10 cellular contexts compared by ENCODE assay signal in genomic region chr11:34331329-34331728, GRCh38. TPM values are rescaled to one million over a fixed set of nuclear protein-coding genes. Genes with fewer than 3 reads are reported as not detected.
DNase-seq lines count a peak whose midpoint lies in the region; ATAC-seq and TF ChIP-seq lines count a peak whose summit lies in the region.
"Had no signal": no experiment of that assay in that cellular context is flagged by ENCODE, and none has a peak within 500 bp of the region (broad histone marks: within the 10 kb centered on the region; RNA-seq: fewer than 3 reads in every experiment).

No MANE protein-coding gene starts in this region.

- peak; percentile 25 to 82 (median 47) for ATAC-seq in right lobe of liver
- ATAC-seq in stimulated activated naive B cell treated with anti-CD40 and anti-IgM and Interleukin-4, amounts not matched to agents 10 μg/mL and 1 μg/mL and 100 μg/mL, for 72 hours (replicated peaks): no peak

- H3K36me3 ChIP-seq in right lobe of liver (no peaks in the 10 kb centered on the region), ovary (no peaks in the 10 kb centered on the region)

- peaks cover 16 to 34% of the 10 kb centered on the region in 2 donors for H3K4me1 Mint-ChIP-seq in stimulated activated naive B cell treated with anti-CD40 and anti-IgM and Interleukin-4, amounts not matched to agents 10 μg/mL and 1 μg/mL and 100 μg/mL, for 72 hours
- H3K4me1 Mint-ChIP-seq in activated naive CD8-positive, alpha-beta T cell treated with anti-CD3 and anti-CD28 coated beads for 36 hours: peaks cover 2% of the 10 kb centered on the region

- H3K4me1 ChIP-seq in right lobe of liver (peaks cover 0 to 35% (median 0%) of the 10 kb centered on the region in 4 donors), ovary (ENCODE audit: insufficient read depth) (peaks cover 8% of the 10 kb centered on the region)

- H3K9me3 ChIP-seq in right lobe of liver (no peaks in the 10 kb centered on the region), ovary (no peaks in the 10 kb centered on the region)

- intact Hi-C loops in right lobe of liver (cut with DNase I): no loop called here
- intact Hi-C loops in ovary (cut with DNase I): no loop called here

- peak overlapping the region; percentile 93 for H3K27ac ChIP-seq in VCaP
- no peak overlapping the region for H3K27ac ChIP-seq in right lobe of liver
- H3K27ac ChIP-seq in ovary: no peak overlapping the region

- TF ChIP-seq POLR2A in right lobe of liver (IDR thresholded peaks at IDR 0.05) (no peak), ovary (IDR thresholded peaks at IDR 0.05) (no peak)

- no peak overlapping the region for H3K4me3 Mint-ChIP-seq in stimulated activated naive B cell treated with anti-CD40 and anti-IgM and Interleukin-4, amounts not matched to agents 10 μg/mL and 1 μg/mL and 100 μg/mL, for 72 hours
- H3K4me3 Mint-ChIP-seq in activated naive CD8-positive, alpha-beta T cell treated with anti-CD3 and anti-CD28 coated beads for 36 hours: no peak overlapping the region

- no peaks in the 10 kb centered on the region for H3K27me3 ChIP-seq in right lobe of liver
- no peaks in the 10 kb centered on the region for H3K27me3 ChIP-seq in ovary

- no peaks in the 10 kb centered on the region for H3K9me3 Mint-ChIP-seq in stimulated activated naive B cell treated with anti-CD40 and anti-IgM and Interleukin-4, amounts not matched to agents 10 μg/mL and 1 μg/mL and 100 μg/mL, for 72 hours
- no peaks in the 10 kb centered on the region for H3K9me3 Mint-ChIP-seq in activated naive CD8-positive, alpha-beta T cell treated with anti-CD3 and anti-CD28 coated beads for 36 hours

- peak; percentile 91 for DNase-seq in EH (ENCODE audit: low read depth)
- DNase-seq in NCI-H1105 treated with DMSO at 0.1 percent for 48 hours (lab: John Stamatoyannopoulos, UW): peak; percentile 72
- DNase-seq in right lobe of liver: no peak
- no peak for DNase-seq in stimulated activated naive B cell treated with anti-CD40 and anti-IgM and Interleukin-4, amounts not matched to agents 10 μg/mL and 1 μg/mL and 100 μg/mL, for 72 hours
- DNase-seq in ovary: no peak
- DNase-seq in islet precursor cell: no peak
- DNase-seq in activated naive CD8-positive, alpha-beta T cell treated with anti-CD3 and anti-CD28 coated beads for 36 hours: no peak
- DNase-seq: activated T-cell treated with anti-CD3 and anti-CD28 coated beads, Interleukin-2, amount 50 U/mL, for 48 hours; cerebellar nuclear complex had no signal

- no peak overlapping the region for H3K4me3 ChIP-seq in right lobe of liver
- no peak overlapping the region for H3K4me3 ChIP-seq in ovary

- TF ChIP-seq CTCF in VCaP (conservative IDR thresholded peaks at IDR 0.05): no peak
- TF ChIP-seq CTCF in right lobe of liver (IDR thresholded peaks at IDR 0.05): no peak
- no peak for TF ChIP-seq CTCF in ovary (IDR thresholded peaks at IDR 0.05)

- 40% methylated on average over 2 of the region's 2 CpGs for WGBS in right lobe of liver (ENCODE audit: insufficient coverage, low coverage, low lambda C conversion rate, missing lambda C conversion rate)
- WGBS in ovary, 3 donors: 37 to 51% (median 41%) methylated on average over 2 of the region's 2 CpGs

- TF ChIP-seq EP300 in ovary (IDR thresholded peaks at IDR 0.05): no peak

- H3K36me3 Mint-ChIP-seq in stimulated activated naive B cell treated with anti-CD40 and anti-IgM and Interleukin-4, amounts not matched to agents 10 μg/mL and 1 μg/mL and 100 μg/mL, for 72 hours: peaks cover 10 to 21% of the 10 kb centered on the region in 2 donors
- no peaks in the 10 kb centered on the region for H3K36me3 Mint-ChIP-seq in activated naive CD8-positive, alpha-beta T cell treated with anti-CD3 and anti-CD28 coated beads for 36 hours

- peaks cover 0 to 11% of the 10 kb centered on the region in 2 donors for H3K27me3 Mint-ChIP-seq in stimulated activated naive B cell treated with anti-CD40 and anti-IgM and Interleukin-4, amounts not matched to agents 10 μg/mL and 1 μg/mL and 100 μg/mL, for 72 hours
- H3K27me3 Mint-ChIP-seq in activated naive CD8-positive, alpha-beta T cell treated with anti-CD3 and anti-CD28 coated beads for 36 hours: peaks cover 15% of the 10 kb centered on the region

- no peak overlapping the region for H3K27ac Mint-ChIP-seq in stimulated activated naive B cell treated with anti-CD40 and anti-IgM and Interleukin-4, amounts not matched to agents 10 μg/mL and 1 μg/mL and 100 μg/mL, for 72 hours
- H3K27ac Mint-ChIP-seq in activated naive CD8-positive, alpha-beta T cell treated with anti-CD3 and anti-CD28 coated beads for 36 hours: no peak overlapping the region

RNA-seq across cellular contexts. Expression of gene ABTB2, which starts 26.5 kb away (rescaled TPM):
- total RNA-seq in right lobe of liver (10 to 100 TPM in 3 of 6 experiments, 1 to 10 TPM in 3; 6.0 to 14.9 (median 10.0) TPM), ovary (1 to 10 TPM; 1.2 to 7.2 (median 2.6) TPM)
- 1 to 10 TPM; 1.7 to 3.7 TPM for polyA plus RNA-seq in ovary
- 1 to 10 TPM; 1.4 to 1.5 TPM for total RNA-seq in activated naive CD8-positive, alpha-beta T cell treated with anti-CD3 and anti-CD28 coated beads for 36 hours

Comparison
In these comparisons a context has a peak if more than half of its experiments do, and no peak if none do; other contexts are left out.
1. DNase-seq: peak in EH (single experiment) and NCI-H1105 treated with DMSO at 0.1 percent for 48 hours (single experiment); none in right lobe of liver (0 of 3), stimulated activated naive B cell treated with anti-CD40 and anti-IgM and Interleukin-4, amounts not matched to agents 10 μg/mL and 1 μg/mL and 100 μg/mL, for 72 hours (single experiment), ovary (0 of 5), islet precursor cell (single experiment) and activated naive CD8-positive, alpha-beta T cell treated with anti-CD3 and anti-CD28 coated beads for 36 hours (single experiment).
2. ATAC-seq: peak in right lobe of liver (4 of 4); none in stimulated activated naive B cell treated with anti-CD40 and anti-IgM and Interleukin-4, amounts not matched to agents 10 μg/mL and 1 μg/mL and 100 μg/mL, for 72 hours (0 of 2).